8 cellular contexts compared by ENCODE assay signal in genomic region chr19:1592023-1592754, GRCh38. TPM values are rescaled to one million over a fixed set of nuclear protein-coding genes. Genes with fewer than 3 reads are reported as not detected.
DNase-seq lines count a peak whose midpoint lies in the region; ATAC-seq and TF ChIP-seq lines count a peak whose summit lies in the region.

No MANE protein-coding gene starts in this region.

- H3K27ac ChIP-seq in layer of hippocampus (ENCODE audit: low read depth, low read length), result peak overlapping the region; percentile 93

- peak overlapping the region; percentile 85 for H3K27ac Mint-ChIP-seq in chondrocyte (ENCODE audit: unreplicated experiment)

- peak overlapping the region; percentile 86 for H3K4me3 Mint-ChIP-seq in chondrocyte (ENCODE audit: unreplicated experiment)

- no peaks in the 10 kb centered on the region for H3K27me3 Mint-ChIP-seq in chondrocyte (ENCODE audit: low read depth)

- peak; percentile 67 for ATAC-seq in GM18867 (IDR thresholded peaks at IDR 0.05; ENCODE audit: unreplicated experiment)
- peak; percentile 47 for ATAC-seq in HG03095 (IDR thresholded peaks at IDR 0.05; ENCODE audit: unreplicated experiment)

- DNase-seq in AG08396 (ENCODE audit: low spot score) (peak; percentile 99), NCI-H2227 (lab: John Stamatoyannopoulos, UW; ENCODE audit: unreplicated experiment) (peak; percentile 90), chondrocyte (ENCODE audit: low spot score) (no peak)
- DNase-seq in activated CD4-positive, alpha-beta T cell treated with anti-CD3 and anti-CD28 coated beads for 24 hours (ENCODE audit: low read depth in 2 of 2), result peak; percentile 69 to 71
- peak; percentile 57 to 61 for DNase-seq in stimulated activated CD4-positive, alpha-beta T cell treated with anti-CD3 and anti-CD28 coated beads, Interleukin-1b, Interleukin-23, amount 100 ng/mL, for 1 hour (ENCODE audit: low read depth in 2 of 2)

- H3K27me3 ChIP-seq in layer of hippocampus (ENCODE audit: control insufficient read depth, insufficient read depth, low read length), result no peaks in the 10 kb centered on the region

- no peaks in the 10 kb centered on the region for H3K36me3 Mint-ChIP-seq in chondrocyte (ENCODE audit: low read depth)

- no peaks in the 10 kb centered on the region for H3K9me3 Mint-ChIP-seq in chondrocyte (ENCODE audit: low read depth)

- TF ChIP-seq CTCF in chondrocyte (IDR thresholded peaks at IDR 0.05), result no peak

- peaks cover 30% of the 10 kb centered on the region for H3K4me1 Mint-ChIP-seq in chondrocyte (ENCODE audit: low read depth)

RNA-seq across cellular contexts. Expression of gene MBD3, which starts 0.5 kb away (rescaled TPM):
- total RNA-seq in chondrocyte, result 83.6 to 101 TPM (median 84.1 TPM) in 3 replicates

RNA-seq across cellular contexts. Expression of gene UQCR11, which starts 13.1 kb away (rescaled TPM):
- total RNA-seq in chondrocyte, result 173 to 190 TPM (median 184 TPM) in 3 replicates

RNA-seq across cellular contexts. Expression of gene MEX3D, which starts 24.1 kb away (rescaled TPM):
- total RNA-seq in chondrocyte, result 57.8 to 60.1 TPM (median 59.6 TPM) in 3 replicates
